Comparison of ENCODE assay signal across 8 cellular contexts in genomic region chr3:11290743-11291680, GRCh38. TPM values are rescaled to one million over a fixed set of nuclear protein-coding genes. Genes with fewer than 3 reads are reported as not detected.
DNase-seq lines count a peak whose midpoint lies in the region; ATAC-seq and TF ChIP-seq lines count a peak whose summit lies in the region.

No MANE protein-coding gene starts in this region.

- peak overlapping the region; percentile 8 to 91 (median 59) for H3K27ac ChIP-seq in adrenal gland

- TF ChIP-seq POLR2A in adrenal gland (IDR thresholded peaks at IDR 0.05) = no peak

- WGBS in adrenal gland, 4 donors = 57 to 74% (median 62%) methylated on average over 11 of the region's 11 CpGs

- DNase-seq in activated CD4-positive, CD25-positive, alpha-beta regulatory T cell treated with anti-CD3 and anti-CD28 coated beads, Interleukin-2, amount 50 U/mL, for 72 hours = no peak
- DNase-seq in HT1080 (ENCODE audit: low read depth) (peak; percentile 76), adrenal gland (peak in 5 of 7 donors; percentile 38 to 64 (median 46)), skeletal muscle cell (ENCODE audit: low read depth) (peak; percentile 35), nucleus accumbens (lab: John Stamatoyannopoulos, UW) (no peak)

- ATAC-seq in activated CD4-positive, CD25-positive, alpha-beta regulatory T cell treated with anti-CD3 and anti-CD28 coated beads, Interleukin-2, amount 50 U/mL, for 24 hours = peak; percentile 74 to 79
- ATAC-seq in HG03469 (IDR thresholded peaks at IDR 0.05; ENCODE audit: unreplicated experiment) (no peak), HG03139 (IDR thresholded peaks at IDR 0.05; ENCODE audit: unreplicated experiment) (no peak)

- intact Hi-C loops in adrenal gland (cut with DNase I) = no loop called here

- H3K27me3 ChIP-seq in adrenal gland = no peaks in the 10 kb centered on the region

- no peaks in the 10 kb centered on the region for H3K36me3 ChIP-seq in adrenal gland (replicated peaks in 1 of 2)

- TF ChIP-seq CTCF in adrenal gland (IDR thresholded peaks at IDR 0.05) = no peak

- no peaks in the 10 kb centered on the region for H3K9me3 ChIP-seq in adrenal gland (replicated peaks in 1 of 3)

- H3K4me1 ChIP-seq in adrenal gland (replicated peaks in 1 of 2) = peaks cover 46 to 53% of the 10 kb centered on the region in 2 donors

- H3K4me3 ChIP-seq in adrenal gland (no peak overlapping the region), skeletal muscle cell (ENCODE audit: low read depth, low read length) (no peak overlapping the region)

RNA-seq across cellular contexts. Expression of gene ATG7, which starts 18.8 kb away (rescaled TPM):
- total RNA-seq in HT1080 (2014; rRNA removed; shearing (Covaris generic)) = 42.3 and 44.4 TPM in 2 replicates
- polyA plus RNA-seq in HT1080 (2015; cell fraction: cytosol; rRNA removed) = 47.5 and 55.8 TPM in 2 replicates
- polyA plus RNA-seq in HT1080 (2015; cell fraction: nucleus; rRNA removed) = 89.8 and 105 TPM in 2 replicates
- total RNA-seq in adrenal gland = 100 to 1,000 TPM in 1 of 8 donors, 10 to 100 TPM in 7; 29.5 to 118 (median 46.2) TPM
- polyA plus RNA-seq in adrenal gland = 10 to 100 TPM in 2 of 3 donors, 1 to 10 TPM in 1; 9.1 to 24.2 (median 11.2) TPM

Comparison
In these comparisons a context has a peak if more than half of its experiments do, and no peak if none do; other contexts are left out.
1. ATAC-seq: peak in activated CD4-positive, CD25-positive, alpha-beta regulatory T cell treated with anti-CD3 and anti-CD28 coated beads, Interleukin-2, amount 50 U/mL, for 24 hours (2 of 2); none in HG03469 (single experiment) and HG03139 (single experiment).
2. DNase-seq: peak in HT1080 (single experiment), adrenal gland (5 of 7) and skeletal muscle cell (single experiment); none in activated CD4-positive, CD25-positive, alpha-beta regulatory T cell treated with anti-CD3 and anti-CD28 coated beads, Interleukin-2, amount 50 U/mL, for 72 hours (single experiment) and nucleus accumbens (0 of 56).